ENCODE assay signal across 1 cellular context in the genomic region with DNA sequence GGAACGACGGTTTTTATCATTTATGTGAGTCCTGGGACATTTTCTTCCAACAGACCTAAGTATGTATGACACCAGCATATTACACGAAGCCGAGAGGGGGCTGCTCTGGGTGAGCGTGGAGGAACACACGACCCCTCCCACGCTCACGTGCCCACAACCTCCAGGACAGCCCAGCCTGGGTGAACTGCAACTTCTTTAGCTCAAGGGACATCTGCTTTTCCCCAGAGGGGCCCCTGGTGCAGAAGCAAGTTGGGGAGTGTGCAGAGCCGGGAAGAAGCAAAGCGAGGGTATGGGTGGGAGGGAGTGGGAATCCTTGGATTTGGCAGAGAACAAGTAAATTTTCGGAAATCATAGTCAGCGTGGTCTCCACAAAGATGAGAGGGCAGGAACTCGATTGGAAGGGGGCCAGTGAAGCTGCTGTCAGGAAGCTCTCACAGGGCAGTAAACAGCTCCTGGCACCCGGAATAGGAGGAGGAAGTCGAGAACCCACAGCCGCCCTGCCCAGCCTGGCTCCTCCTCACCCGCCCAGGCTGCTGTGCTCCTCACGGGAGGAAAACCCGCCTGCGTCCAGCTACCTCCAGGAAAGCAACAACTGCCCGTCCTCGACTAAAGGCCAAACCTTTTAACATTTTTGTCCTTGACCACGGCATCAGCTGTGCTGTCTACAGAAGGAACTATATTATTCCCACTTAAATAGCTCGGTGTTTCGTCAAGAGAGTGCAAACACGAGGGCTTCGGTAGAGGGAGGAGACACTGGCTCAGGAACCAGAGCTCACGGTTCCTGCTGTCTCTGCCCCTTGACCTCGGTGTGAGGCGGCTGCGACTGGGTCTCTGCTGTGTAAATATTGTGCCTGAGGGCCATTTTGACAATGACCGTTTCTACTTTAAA.
TF ChIP-seq lines count a peak whose summit lies in the region.

No MANE protein-coding gene starts in this region.

TF ChIP-seq in SK-N-SH treated with all-trans-retinoic acid at 6 μM for 48 hours, 23 proteins besides CTCF, POLR2A, EP300 and RAD21 (continued from another document):
- TF ChIP-seq, protein P1, sequence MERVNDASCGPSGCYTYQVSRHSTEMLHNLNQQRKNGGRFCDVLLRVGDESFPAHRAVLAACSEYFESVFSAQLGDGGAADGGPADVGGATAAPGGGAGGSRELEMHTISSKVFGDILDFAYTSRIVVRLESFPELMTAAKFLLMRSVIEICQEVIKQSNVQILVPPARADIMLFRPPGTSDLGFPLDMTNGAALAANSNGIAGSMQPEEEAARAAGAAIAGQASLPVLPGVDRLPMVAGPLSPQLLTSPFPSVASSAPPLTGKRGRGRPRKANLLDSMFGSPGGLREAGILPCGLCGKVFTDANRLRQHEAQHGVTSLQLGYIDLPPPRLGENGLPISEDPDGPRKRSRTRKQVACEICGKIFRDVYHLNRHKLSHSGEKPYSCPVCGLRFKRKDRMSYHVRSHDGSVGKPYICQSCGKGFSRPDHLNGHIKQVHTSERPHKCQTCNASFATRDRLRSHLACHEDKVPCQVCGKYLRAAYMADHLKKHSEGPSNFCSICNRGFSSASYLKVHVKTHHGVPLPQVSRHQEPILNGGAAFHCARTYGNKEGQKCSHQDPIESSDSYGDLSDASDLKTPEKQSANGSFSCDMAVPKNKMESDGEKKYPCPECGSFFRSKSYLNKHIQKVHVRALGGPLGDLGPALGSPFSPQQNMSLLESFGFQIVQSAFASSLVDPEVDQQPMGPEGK (CRISPR knock-in tag; IDR thresholded peaks at IDR 0.05; ENCODE audit: borderline replicate concordance), result no peak
